ENCODE assay signal across 24 cellular contexts in genomic region chr3:152438706-152439105, GRCh38.
DNase-seq lines count a peak whose midpoint lies in the region; ATAC-seq and TF ChIP-seq lines count a peak whose summit lies in the region.
"Had no signal": no experiment of that assay in that cellular context is flagged by ENCODE, and none has a peak within 500 bp of the region (broad histone marks: within the 10 kb centered on the region; RNA-seq: fewer than 3 reads in every experiment).

No MANE protein-coding gene starts in this region.

- POLR2A ChIA-PET in T-cell (lab: Charles Lee) = no interaction called here

- TF ChIP-seq CTCF in GM10266 (IDR thresholded peaks at IDR 0.05; ENCODE audit: control insufficient read depth, insufficient read depth, low read depth, missing control alignments) = no peak

- peaks cover 67% of the 10 kb centered on the region for H3K36me3 Mint-ChIP-seq in activated T-cell treated with anti-CD3 and anti-CD28 coated beads, Interleukin-2, amount 50 U/mL, for 24 hours (ENCODE audit: low read depth)
- H3K36me3 Mint-ChIP-seq in T-cell (peaks cover 47% of the 10 kb centered on the region), immature natural killer cell (peaks cover 15 to 22% (median 16%) of the 10 kb centered on the region in 3 donors)

- no peaks in the 10 kb centered on the region for H3K27me3 Mint-ChIP-seq in activated T-cell treated with anti-CD3 and anti-CD28 coated beads, Interleukin-2, amount 50 U/mL, for 24 hours
- H3K27me3 Mint-ChIP-seq in T-cell (no peaks in the 10 kb centered on the region), immature natural killer cell (ENCODE audit: low read depth in 3 of 3) (peaks cover 0 to 5% (median 5%) of the 10 kb centered on the region in 3 donors)
- H3K27me3 Mint-ChIP-seq: IgD-negative memory B cell had no signal

- H3K4me3 Mint-ChIP-seq in activated T-cell treated with anti-CD3 and anti-CD28 coated beads, Interleukin-2, amount 50 U/mL, for 24 hours = no peak overlapping the region
- H3K4me3 Mint-ChIP-seq in T-cell = peak overlapping the region in 1 of 3 donors; percentile 19
- peak overlapping the region in 4 of 5 donors; percentile 4 to 47 (median 35) for H3K4me3 Mint-ChIP-seq in immature natural killer cell
- H3K4me3 Mint-ChIP-seq: endodermal cell, IgD-negative memory B cell had no signal

- peaks cover 12% of the 10 kb centered on the region for H3K9me3 Mint-ChIP-seq in activated T-cell treated with anti-CD3 and anti-CD28 coated beads, Interleukin-2, amount 50 U/mL, for 24 hours
- H3K9me3 Mint-ChIP-seq in T-cell = peaks cover 0 to 12% (median 0%) of the 10 kb centered on the region in 3 donors
- H3K9me3 Mint-ChIP-seq in immature natural killer cell = peaks cover 0 to 2% (median 0%) of the 10 kb centered on the region in 6 donors

- no peak for ATAC-seq in T-cell (replicated peaks in 1 of 4)
- no peak for ATAC-seq in GM21447 (IDR thresholded peaks at IDR 0.05; ENCODE audit: unreplicated experiment)
- ATAC-seq: left lung had no signal

- H3K27ac Mint-ChIP-seq in activated T-cell treated with anti-CD3 and anti-CD28 coated beads, Interleukin-2, amount 50 U/mL, for 24 hours = peak overlapping the region; percentile 85
- H3K27ac Mint-ChIP-seq in T-cell (peak overlapping the region; percentile 31 to 74), immature natural killer cell (peak overlapping the region in 5 of 6 donors; percentile 27 to 77 (median 71))
- H3K27ac Mint-ChIP-seq: endodermal cell had no signal

- no peak for DNase-seq in activated T-cell treated with anti-CD3 and anti-CD28 coated beads, Interleukin-2, amount 50 U/mL, for 24 hours
- DNase-seq in activated T-cell treated with anti-CD3 and anti-CD28 coated beads, Interleukin-2, amount 50 U/mL, for 1 hour = no peak
- DNase-seq in T-cell (no peak), immature natural killer cell (no peak), superior temporal gyrus (ENCODE audit: extremely low spot score) (peak; percentile 24), SW480 (ENCODE audit: low spot score) (no peak), GM10266 (ENCODE audit: extremely low spot score) (no peak)
- DNase-seq: activated CD8-positive, alpha-beta memory T cell treated with anti-CD3 and anti-CD28 coated beads for 24 hours; activated T-cell treated with anti-CD3 and anti-CD28 coated beads, Interleukin-2, amount 50 U/mL, for 48 hours; amygdala; Caco-2; cortex of kidney; endodermal cell; esophagus squamous epithelium; hippocampal formation; left lung; NCI-H524; nucleus accumbens; Right ventricle myocardium superior; stimulated activated CD8-positive, alpha-beta memory T cell treated with anti-CD3 and anti-CD28 coated beads, Interleukin-4, amount 100 ng/mL, for 48 hours; SW 1271; upper lobe of left lung had no signal

- peaks cover 85% of the 10 kb centered on the region for H3K4me1 Mint-ChIP-seq in activated T-cell treated with anti-CD3 and anti-CD28 coated beads, Interleukin-2, amount 50 U/mL, for 24 hours (ENCODE audit: low read depth)
- H3K4me1 Mint-ChIP-seq in T-cell (peaks cover 79 to 89% (median 86%) of the 10 kb centered on the region in 3 donors), immature natural killer cell (peaks cover 80 to 95% of the 10 kb centered on the region in 2 donors)

- CTCF ChIA-PET in T-cell (lab: Charles Lee) = interaction anchor here in 1 of 2 donors (0.9 kb wide), 1 partner anchor 137 kb away, joined by 4 read pairs; no protein-coding TSS in a partner anchor
